Comparison of ENCODE assay signal across 2 cellular contexts in the genomic region with DNA sequence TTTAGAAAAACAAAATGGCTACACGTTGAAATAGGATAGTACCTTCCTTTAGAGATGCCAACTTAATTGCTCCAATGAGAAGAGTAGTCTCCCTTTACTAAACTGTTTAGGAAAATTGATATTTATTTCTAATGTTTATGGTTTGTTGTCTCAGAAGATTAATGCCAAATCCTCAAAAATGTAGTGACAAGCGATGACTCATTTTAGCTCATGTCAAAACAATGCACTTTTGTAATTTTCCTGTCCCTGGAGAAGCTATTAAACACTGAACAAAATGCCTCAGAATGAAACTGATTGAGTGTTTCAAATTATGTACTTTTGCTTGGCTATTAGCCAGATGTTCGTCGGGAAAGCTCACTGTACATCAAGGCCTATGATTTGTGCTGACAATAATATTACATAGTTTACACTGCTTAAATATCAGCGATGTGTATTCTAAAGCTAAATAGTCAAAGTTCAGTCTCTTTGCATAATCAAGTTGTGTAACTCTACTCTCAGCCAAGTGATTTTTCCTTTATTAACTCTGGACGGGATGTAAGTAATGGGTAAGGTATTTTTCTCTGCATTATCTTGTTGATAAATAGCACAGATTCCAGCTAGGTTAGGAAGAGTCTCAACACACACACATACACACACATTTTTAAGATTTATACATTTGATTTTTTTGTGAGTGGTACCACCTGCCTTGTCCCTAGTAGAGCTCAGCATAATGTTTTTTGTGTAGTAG.
A peak's percentile ranks its signal among the peaks of the same experiment; 100 is the strongest.
TF ChIP-seq lines count a peak whose summit lies in the region.

No MANE protein-coding gene starts in this region.

TF ChIP-seq in Ishikawa, 13 proteins besides CTCF, POLR2A, EP300 and RAD21 (continued from another document):
- TF ChIP-seq, protein P1, sequence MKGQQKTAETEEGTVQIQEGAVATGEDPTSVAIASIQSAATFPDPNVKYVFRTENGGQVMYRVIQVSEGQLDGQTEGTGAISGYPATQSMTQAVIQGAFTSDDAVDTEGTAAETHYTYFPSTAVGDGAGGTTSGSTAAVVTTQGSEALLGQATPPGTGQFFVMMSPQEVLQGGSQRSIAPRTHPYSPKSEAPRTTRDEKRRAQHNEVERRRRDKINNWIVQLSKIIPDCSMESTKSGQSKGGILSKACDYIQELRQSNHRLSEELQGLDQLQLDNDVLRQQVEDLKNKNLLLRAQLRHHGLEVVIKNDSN (IDR thresholded peaks at IDR 0.05) = no peak
- TF ChIP-seq, protein P2, sequence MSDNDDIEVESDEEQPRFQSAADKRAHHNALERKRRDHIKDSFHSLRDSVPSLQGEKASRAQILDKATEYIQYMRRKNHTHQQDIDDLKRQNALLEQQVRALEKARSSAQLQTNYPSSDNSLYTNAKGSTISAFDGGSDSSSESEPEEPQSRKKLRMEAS (IDR thresholded peaks at IDR 0.05) = no peak

TF ChIP-seq in liver, 16 proteins besides CTCF, POLR2A, EP300 and RAD21 (continued from another document):
- TF ChIP-seq GABPA (IDR thresholded peaks at IDR 0.05 in 1 of 2, conservative IDR thresholded peaks at IDR 0.05 in 1 of 2) (no peak), RXRA (IDR thresholded peaks at IDR 0.05) (peak in 1 of 2 donors; percentile 57), JUND (IDR thresholded peaks at IDR 0.05) (peak; percentile 95 to 96), HNF4A (conservative IDR thresholded peaks at IDR 0.05) (peak; percentile 80 to 85), TAF1 (conservative IDR thresholded peaks at IDR 0.05) (no peak), YY1 (IDR thresholded peaks at IDR 0.05) (peak; percentile 58), FOXA1 (IDR thresholded peaks at IDR 0.05) (peak; percentile 56)
- TF ChIP-seq, protein P3, sequence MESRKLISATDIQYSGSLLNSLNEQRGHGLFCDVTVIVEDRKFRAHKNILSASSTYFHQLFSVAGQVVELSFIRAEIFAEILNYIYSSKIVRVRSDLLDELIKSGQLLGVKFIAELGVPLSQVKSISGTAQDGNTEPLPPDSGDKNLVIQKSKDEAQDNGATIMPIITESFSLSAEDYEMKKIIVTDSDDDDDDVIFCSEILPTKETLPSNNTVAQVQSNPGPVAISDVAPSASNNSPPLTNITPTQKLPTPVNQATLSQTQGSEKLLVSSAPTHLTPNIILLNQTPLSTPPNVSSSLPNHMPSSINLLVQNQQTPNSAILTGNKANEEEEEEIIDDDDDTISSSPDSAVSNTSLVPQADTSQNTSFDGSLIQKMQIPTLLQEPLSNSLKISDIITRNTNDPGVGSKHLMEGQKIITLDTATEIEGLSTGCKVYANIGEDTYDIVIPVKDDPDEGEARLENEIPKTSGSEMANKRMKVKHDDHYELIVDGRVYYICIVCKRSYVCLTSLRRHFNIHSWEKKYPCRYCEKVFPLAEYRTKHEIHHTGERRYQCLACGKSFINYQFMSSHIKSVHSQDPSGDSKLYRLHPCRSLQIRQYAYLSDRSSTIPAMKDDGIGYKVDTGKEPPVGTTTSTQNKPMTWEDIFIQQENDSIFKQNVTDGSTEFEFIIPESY (IDR thresholded peaks at IDR 0.05) = no peak
